ENCODE assay signal across 19 cellular contexts in the genomic region with DNA sequence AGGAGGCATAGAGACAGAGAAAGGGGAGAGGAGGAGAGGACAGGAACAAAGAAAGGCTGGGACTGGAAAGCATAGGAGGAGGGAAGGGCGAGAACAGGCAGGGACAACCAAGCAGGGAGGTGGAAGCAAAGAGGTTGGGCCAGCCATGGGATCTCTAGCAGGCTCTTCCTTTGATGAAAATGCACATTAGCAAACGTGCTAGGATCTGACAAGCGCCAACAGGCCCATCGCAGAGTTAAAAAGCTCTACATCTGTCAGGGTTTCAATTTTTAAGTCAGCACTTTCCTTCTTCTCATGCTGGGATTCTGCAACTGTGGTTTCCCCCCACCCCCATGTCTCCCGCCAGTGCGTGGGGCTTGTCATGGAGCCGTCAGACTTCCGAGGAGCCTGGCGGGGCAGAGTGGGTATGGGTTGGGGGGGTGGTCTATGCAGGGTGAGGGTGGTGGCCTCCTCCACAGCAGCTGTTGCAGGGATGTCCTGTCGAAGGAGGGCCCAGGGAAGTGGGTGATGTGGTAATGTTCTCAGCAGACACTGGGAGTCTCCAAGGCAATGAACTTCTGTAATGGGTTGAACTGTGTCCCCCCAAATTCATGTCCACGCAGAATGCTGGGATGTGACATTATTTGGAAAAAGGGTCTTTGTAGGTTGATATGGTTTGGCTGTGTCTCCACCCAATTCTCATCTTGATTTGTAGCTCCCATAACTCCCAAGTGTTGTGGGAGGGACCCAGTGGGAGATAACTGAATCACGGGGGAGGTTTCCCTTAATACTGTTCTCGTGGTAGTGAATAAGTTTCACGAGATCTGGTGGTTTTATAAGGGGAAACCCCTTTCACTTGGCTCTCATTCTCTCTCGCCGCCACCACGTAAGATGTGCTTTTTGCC.
DNase-seq lines count a peak whose midpoint lies in the region; ATAC-seq, FAIRE-seq and TF ChIP-seq lines count a peak whose summit lies in the region.
"Had no signal": no experiment of that assay in that cellular context is flagged by ENCODE, and none has a peak within 500 bp of the region (broad histone marks: within the 10 kb centered on the region; RNA-seq: fewer than 3 reads in every experiment).

No MANE protein-coding gene starts in this region.

- TF ChIP-seq CTCF in bronchial epithelial cell (IDR thresholded peaks at IDR 0.05; ENCODE audit: insufficient read depth, low read length, severe bottlenecking) (no peak), thyroid gland (IDR thresholded peaks at IDR 0.05) (no peak), coronary artery (IDR thresholded peaks at IDR 0.05) (no peak)

- H3K36me3 Mint-ChIP-seq in activated CD4-positive, alpha-beta T cell treated with anti-CD3 and anti-CD28 coated beads for 36 hours (ENCODE audit: low read depth), result no peaks in the 10 kb centered on the region
- H3K36me3 Mint-ChIP-seq: activated naive CD8-positive, alpha-beta T cell had no signal

- TF ChIP-seq POLR2A in thyroid gland (IDR thresholded peaks at IDR 0.05), result no peak

- H3K4me1 Mint-ChIP-seq in activated CD4-positive, alpha-beta T cell treated with anti-CD3 and anti-CD28 coated beads for 36 hours, result peaks cover 13% of the 10 kb centered on the region

- DNase-seq in activated CD4-positive, alpha-beta T cell treated with anti-CD3 and anti-CD28 coated beads for 36 hours, result peak; percentile 48
- DNase-seq in activated CD4-positive, alpha-beta T cell treated with anti-CD3 and anti-CD28 coated beads, Interleukin-2, amount 50 U/mL, for 4 hours, result no peak
- DNase-seq in NCI-H2171 (lab: John Stamatoyannopoulos, UW) (peak; percentile 41), bronchial epithelial cell (ENCODE audit: low read depth) (peak; percentile 65), thyroid gland (no peak), NCI-H446 (lab: John Stamatoyannopoulos, UW) (no peak), coronary artery (ENCODE audit: low spot score) (no peak)
- peak; percentile 26 for DNase-seq in stimulated activated CD8-positive, alpha-beta memory T cell treated with anti-CD3 and anti-CD28 coated beads, Interleukin-4, amount 100 ng/mL, for 48 hours
- DNase-seq: activated CD4-positive, CD25-positive, alpha-beta regulatory T cell treated with anti-CD3 and anti-CD28 coated beads, Interleukin-2, amount 50 U/mL, for 72 hours; DMS153; MG63; midbrain; NCI-H526 treated with DMSO at 0.1 percent for 48 hours; psoas muscle; SJCRH30; testis had no signal

- peak; percentile 75 for ATAC-seq in activated CD4-positive, alpha-beta T cell treated with anti-CD3 and anti-CD28 coated beads for 36 hours
- ATAC-seq: psoas muscle had no signal

- no peak overlapping the region for H3K27ac ChIP-seq in thyroid gland
- H3K27ac ChIP-seq in coronary artery, result no peak overlapping the region
- H3K27ac ChIP-seq: psoas muscle, SJCRH30, testis had no signal

- no peaks in the 10 kb centered on the region for H3K9me3 Mint-ChIP-seq in activated CD4-positive, alpha-beta T cell treated with anti-CD3 and anti-CD28 coated beads for 36 hours (ENCODE audit: low read depth)

- no peaks in the 10 kb centered on the region for H3K4me1 ChIP-seq in thyroid gland
- H3K4me1 ChIP-seq: psoas muscle, SJCRH30, testis had no signal

- POLR2A ChIA-PET in activated CD4-positive, alpha-beta T cell treated with anti-CD3 and anti-CD28 coated beads for 36 hours (lab: Charles Lee), result no interaction called here

- no peaks in the 10 kb centered on the region for H3K27me3 Mint-ChIP-seq in activated CD4-positive, alpha-beta T cell treated with anti-CD3 and anti-CD28 coated beads for 36 hours
- H3K27me3 Mint-ChIP-seq: activated naive CD8-positive, alpha-beta T cell had no signal

- no peak overlapping the region for H3K27ac Mint-ChIP-seq in activated CD4-positive, alpha-beta T cell treated with anti-CD3 and anti-CD28 coated beads for 36 hours
- H3K27ac Mint-ChIP-seq: activated naive CD8-positive, alpha-beta T cell had no signal

- H3K4me3 ChIP-seq in bronchial epithelial cell (ENCODE audit: low read depth, low read length) (no peak overlapping the region), thyroid gland (replicated peaks in 1 of 3) (no peak overlapping the region), coronary artery (no peak overlapping the region)
- H3K4me3 ChIP-seq: MG63, psoas muscle, SJCRH30, testis had no signal

- no peaks in the 10 kb centered on the region for H3K27me3 ChIP-seq in bronchial epithelial cell (ENCODE audit: control insufficient read depth, insufficient read depth, low read length)
- H3K27me3 ChIP-seq in thyroid gland, result no peaks in the 10 kb centered on the region
- H3K27me3 ChIP-seq: MG63, SJCRH30, testis had no signal

- FAIRE-seq in bronchial epithelial cell (lab: Jason Lieb, UNC), result no peak
- FAIRE-seq: A204.1, colon had no signal

- H3K4me3 Mint-ChIP-seq in activated CD4-positive, alpha-beta T cell treated with anti-CD3 and anti-CD28 coated beads for 36 hours, result no peak overlapping the region
- H3K4me3 Mint-ChIP-seq: activated naive CD8-positive, alpha-beta T cell had no signal

- H3K36me3 ChIP-seq in bronchial epithelial cell (ENCODE audit: control insufficient read depth, insufficient read depth, low read length) (no peaks in the 10 kb centered on the region), thyroid gland (no peaks in the 10 kb centered on the region)
- H3K36me3 ChIP-seq: MG63, SJCRH30 had no signal

- no peaks in the 10 kb centered on the region for H3K9me3 ChIP-seq in thyroid gland
- H3K9me3 ChIP-seq: MG63, psoas muscle, SJCRH30, testis had no signal

- 88 to 91% methylated on average over 17 of the region's 17 CpGs for whole genome bisulfite sequencing in thyroid gland, 2 donors

- intact Hi-C loops in activated CD4-positive, alpha-beta T cell treated with anti-CD3 and anti-CD28 coated beads for 36 hours (cut with DNase I, micrococcal nuclease), result no loop called here
- intact Hi-C loops in thyroid gland (cut with DNase I), result no loop called here

- CTCF ChIA-PET in activated CD4-positive, alpha-beta T cell treated with anti-CD3 and anti-CD28 coated beads for 36 hours (lab: Charles Lee), result interaction anchor here (0.6 kb wide), 1 partner anchor 214 kb away, joined by 3 read pairs; no protein-coding TSS in a partner anchor

Comparison
In these comparisons a context has a peak if more than half of its experiments do, and no peak if none do; other contexts are left out.
1. DNase-seq: peak in activated CD4-positive, alpha-beta T cell treated with anti-CD3 and anti-CD28 coated beads for 36 hours (single experiment), NCI-H2171 (single experiment), bronchial epithelial cell (single experiment) and stimulated activated CD8-positive, alpha-beta memory T cell treated with anti-CD3 and anti-CD28 coated beads, Interleukin-4, amount 100 ng/mL, for 48 hours (single experiment); none in activated CD4-positive, alpha-beta T cell treated with anti-CD3 and anti-CD28 coated beads, Interleukin-2, amount 50 U/mL, for 4 hours (0 of 2), thyroid gland (0 of 2), NCI-H446 (0 of 2) and coronary artery (single experiment).